2 cellular contexts compared by ENCODE assay signal in the genomic region with DNA sequence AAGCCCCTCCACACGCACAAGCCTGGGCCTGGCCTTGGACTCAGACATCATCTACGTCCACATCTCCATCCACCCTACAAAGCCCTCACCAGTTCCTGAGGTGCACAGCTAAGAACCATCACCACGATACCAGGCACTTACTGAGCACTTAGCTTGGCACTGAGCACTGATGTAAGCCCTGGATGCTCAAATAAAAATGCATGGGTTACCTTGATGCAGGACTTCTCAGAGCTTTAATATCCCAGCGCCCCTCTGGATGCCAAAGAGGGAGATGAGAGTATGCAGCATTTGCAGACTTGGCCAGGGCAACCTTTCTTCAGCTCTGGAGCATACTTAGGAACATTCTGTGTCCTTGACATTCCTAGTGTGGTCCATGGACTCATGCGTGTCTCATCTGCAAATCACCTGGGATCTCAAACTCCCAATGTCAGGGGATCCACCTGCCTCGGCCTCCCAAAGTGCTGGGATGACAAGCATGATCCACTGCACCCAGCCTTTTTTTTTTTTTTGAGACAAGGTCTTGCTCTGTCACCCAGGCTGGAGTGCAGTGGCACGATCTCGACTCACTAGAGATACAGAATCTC.
A peak's percentile ranks its signal among the peaks of the same experiment; 100 is the strongest.
TF ChIP-seq lines count a peak whose summit lies in the region.

No MANE protein-coding gene starts in this region.

TF ChIP-seq in HEK293, 187 proteins besides CTCF, POLR2A, EP300 and RAD21:
- peak; percentile 73; the same call in 1 of the 2 replicates for TF ChIP-seq ZNF239 (tag by site-specific recombination; IDR thresholded peaks at IDR 0.05)
- no peak for TF ChIP-seq GLIS2 (tag by site-specific recombination; IDR thresholded peaks at IDR 0.05)
TF ChIP-seq in HEK293: peak in this region for 1.

TF ChIP-seq in K562, 482 proteins besides CTCF, POLR2A, EP300 and RAD21:
- TF ChIP-seq, protein P1, sequence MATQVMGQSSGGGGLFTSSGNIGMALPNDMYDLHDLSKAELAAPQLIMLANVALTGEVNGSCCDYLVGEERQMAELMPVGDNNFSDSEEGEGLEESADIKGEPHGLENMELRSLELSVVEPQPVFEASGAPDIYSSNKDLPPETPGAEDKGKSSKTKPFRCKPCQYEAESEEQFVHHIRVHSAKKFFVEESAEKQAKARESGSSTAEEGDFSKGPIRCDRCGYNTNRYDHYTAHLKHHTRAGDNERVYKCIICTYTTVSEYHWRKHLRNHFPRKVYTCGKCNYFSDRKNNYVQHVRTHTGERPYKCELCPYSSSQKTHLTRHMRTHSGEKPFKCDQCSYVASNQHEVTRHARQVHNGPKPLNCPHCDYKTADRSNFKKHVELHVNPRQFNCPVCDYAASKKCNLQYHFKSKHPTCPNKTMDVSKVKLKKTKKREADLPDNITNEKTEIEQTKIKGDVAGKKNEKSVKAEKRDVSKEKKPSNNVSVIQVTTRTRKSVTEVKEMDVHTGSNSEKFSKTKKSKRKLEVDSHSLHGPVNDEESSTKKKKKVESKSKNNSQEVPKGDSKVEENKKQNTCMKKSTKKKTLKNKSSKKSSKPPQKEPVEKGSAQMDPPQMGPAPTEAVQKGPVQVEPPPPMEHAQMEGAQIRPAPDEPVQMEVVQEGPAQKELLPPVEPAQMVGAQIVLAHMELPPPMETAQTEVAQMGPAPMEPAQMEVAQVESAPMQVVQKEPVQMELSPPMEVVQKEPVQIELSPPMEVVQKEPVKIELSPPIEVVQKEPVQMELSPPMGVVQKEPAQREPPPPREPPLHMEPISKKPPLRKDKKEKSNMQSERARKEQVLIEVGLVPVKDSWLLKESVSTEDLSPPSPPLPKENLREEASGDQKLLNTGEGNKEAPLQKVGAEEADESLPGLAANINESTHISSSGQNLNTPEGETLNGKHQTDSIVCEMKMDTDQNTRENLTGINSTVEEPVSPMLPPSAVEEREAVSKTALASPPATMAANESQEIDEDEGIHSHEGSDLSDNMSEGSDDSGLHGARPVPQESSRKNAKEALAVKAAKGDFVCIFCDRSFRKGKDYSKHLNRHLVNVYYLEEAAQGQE (CRISPR knock-in tag; IDR thresholded peaks at IDR 0.05; ENCODE audit: low read depth) = no peak
- TF ChIP-seq, protein P2, sequence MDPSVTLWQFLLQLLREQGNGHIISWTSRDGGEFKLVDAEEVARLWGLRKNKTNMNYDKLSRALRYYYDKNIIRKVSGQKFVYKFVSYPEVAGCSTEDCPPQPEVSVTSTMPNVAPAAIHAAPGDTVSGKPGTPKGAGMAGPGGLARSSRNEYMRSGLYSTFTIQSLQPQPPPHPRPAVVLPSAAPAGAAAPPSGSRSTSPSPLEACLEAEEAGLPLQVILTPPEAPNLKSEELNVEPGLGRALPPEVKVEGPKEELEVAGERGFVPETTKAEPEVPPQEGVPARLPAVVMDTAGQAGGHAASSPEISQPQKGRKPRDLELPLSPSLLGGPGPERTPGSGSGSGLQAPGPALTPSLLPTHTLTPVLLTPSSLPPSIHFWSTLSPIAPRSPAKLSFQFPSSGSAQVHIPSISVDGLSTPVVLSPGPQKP (CRISPR knock-in tag; IDR thresholded peaks at IDR 0.05) = no peak
- TF ChIP-seq NFE2L1 (tag; IDR thresholded peaks at IDR 0.05; ENCODE audit: borderline replicate concordance, low read depth) (no peak), ZNF239 (CRISPR knock-in tag; IDR thresholded peaks at IDR 0.05) (peak; percentile 76)
